In the genomic region with DNA sequence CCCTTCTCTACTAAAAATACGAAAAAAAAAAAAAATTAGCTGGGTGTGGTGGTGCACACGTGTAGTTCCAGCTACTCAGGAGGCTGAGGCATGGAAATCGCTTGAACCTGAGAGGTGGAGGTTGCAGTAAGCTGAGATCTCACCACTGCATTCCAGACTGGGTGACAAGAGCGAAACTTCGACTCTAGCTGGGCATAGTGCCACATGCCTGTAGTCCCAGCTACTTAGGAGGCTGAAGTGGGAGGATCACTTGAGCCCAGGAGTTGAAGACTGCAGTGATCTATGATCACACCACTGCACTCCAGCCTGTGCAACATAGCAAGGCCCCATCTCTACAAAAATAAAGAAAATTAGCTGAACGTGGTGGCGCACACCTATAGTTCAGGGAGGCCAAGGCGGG, we compare ENCODE assay signal across 15 cellular contexts. TPM values are rescaled to one million over a fixed set of nuclear protein-coding genes. Genes with fewer than 3 reads are reported as not detected.
DNase-seq lines count a peak whose midpoint lies in the region; ATAC-seq, FAIRE-seq and TF ChIP-seq lines count a peak whose summit lies in the region.
"Had no signal": no experiment of that assay in that cellular context is flagged by ENCODE, and none has a peak within 500 bp of the region (broad histone marks: within the 10 kb centered on the region; RNA-seq: fewer than 3 reads in every experiment).

No MANE protein-coding gene starts in this region.

- peak; percentile 79 for FAIRE-seq in urothelium cell line (lab: Jason Lieb, UNC)
- FAIRE-seq: RCC 7860 had no signal

- H3K36me3 ChIP-seq in ascending aorta = peaks cover 19 to 25% of the 10 kb centered on the region in 2 donors
- H3K36me3 ChIP-seq in Karpas-422 (ENCODE audit: insufficient read depth, low read length) = no peaks in the 10 kb centered on the region

- no peaks in the 10 kb centered on the region for H3K79me2 ChIP-seq in Karpas-422 (ENCODE audit: low read length)

- H3K9me3 Mint-ChIP-seq in activated naive CD4-positive, alpha-beta T cell treated with anti-CD3 and anti-CD28 coated beads, Interleukin-2, amount 10 ng/mL, durations not matched to agents 7 days and 5 days = no peaks in the 10 kb centered on the region
- H3K9me3 Mint-ChIP-seq: activated T-helper 17 cell treated with anti-CD3 and anti-CD28 coated beads, Interleukin-2, amount 50 U/mL, for 72 hours had no signal

- H4K20me1 ChIP-seq in Karpas-422 (ENCODE audit: insufficient read depth, low read depth, low read length) = no peaks in the 10 kb centered on the region

- peaks cover 11% of the 10 kb centered on the region for H3K4me1 Mint-ChIP-seq in activated naive CD4-positive, alpha-beta T cell treated with anti-CD3 and anti-CD28 coated beads, Interleukin-2, amount 10 ng/mL, durations not matched to agents 7 days and 5 days
- H3K4me1 Mint-ChIP-seq: activated T-helper 17 cell treated with anti-CD3 and anti-CD28 coated beads, Interleukin-2, amount 50 U/mL, for 72 hours had no signal

- no peak overlapping the region for H3K9ac ChIP-seq in Karpas-422 (ENCODE audit: low read length)
- H3K9ac ChIP-seq: KMS-11 had no signal

- peaks cover 35% of the 10 kb centered on the region for H3K36me3 Mint-ChIP-seq in activated naive CD4-positive, alpha-beta T cell treated with anti-CD3 and anti-CD28 coated beads, Interleukin-2, amount 10 ng/mL, durations not matched to agents 7 days and 5 days

- H3K27me3 Mint-ChIP-seq in activated naive CD4-positive, alpha-beta T cell treated with anti-CD3 and anti-CD28 coated beads, Interleukin-2, amount 10 ng/mL, durations not matched to agents 7 days and 5 days = no peaks in the 10 kb centered on the region
- H3K27me3 Mint-ChIP-seq: activated T-helper 17 cell treated with anti-CD3 and anti-CD28 coated beads, Interleukin-2, amount 50 U/mL, for 72 hours had no signal

- H3K27ac ChIP-seq in ascending aorta (peak overlapping the region; percentile 55 to 67), Karpas-422 (ENCODE audit: low read length) (no peak overlapping the region)
- H3K27ac ChIP-seq: KMS-11 had no signal

- no peak for DNase-seq in activated naive CD4-positive, alpha-beta T cell treated with anti-CD3 and anti-CD28 coated beads, Interleukin-2, amount 10 ng/mL, durations not matched to agents 7 days and 5 days
- no peak for DNase-seq in activated naive CD4-positive, alpha-beta T cell (lab: John Stamatoyannopoulos, UW)
- DNase-seq in ascending aorta (ENCODE audit: low spot score in 2 of 2) (no peak), left lobe of liver (ENCODE audit: low spot score) (no peak), urothelium cell line (ENCODE audit: low spot score) (no peak), Karpas-422 (no peak), NCI-H2107 (lab: John Stamatoyannopoulos, UW) (no peak)
- DNase-seq: stimulated activated CD4-positive, alpha-beta T cell treated with anti-CD3 and anti-CD28 coated beads, Interleukin-4, amount 100 ng/mL, for 1 hour had no signal

- H3K4me3 Mint-ChIP-seq in activated naive CD4-positive, alpha-beta T cell treated with anti-CD3 and anti-CD28 coated beads, Interleukin-2, amount 10 ng/mL, durations not matched to agents 7 days and 5 days = no peak overlapping the region
- H3K4me3 Mint-ChIP-seq: activated T-helper 17 cell treated with anti-CD3 and anti-CD28 coated beads, Interleukin-2, amount 50 U/mL, for 72 hours had no signal

- H3K9me2 ChIP-seq in Karpas-422 (replicated peaks; ENCODE audit: insufficient read depth, low read length) = no peaks in the 10 kb centered on the region

- CTCF ChIA-PET in activated naive CD4-positive, alpha-beta T cell treated with anti-CD3 and anti-CD28 coated beads, Interleukin-2, amount 10 ng/mL, durations not matched to agents 7 days and 5 days (lab: Charles Lee) = interaction anchor here (0.8 to 2.7 kb wide), 5 partner anchors 11 to 227 kb away, joined by 3 to 12 read pairs (median 4); no protein-coding TSS in a partner anchor

- intact Hi-C loops in ascending aorta (cut with DNase I) = loop anchor here (5.0 kb wide), 5 partner anchors 147 to 262 kb away; partner anchors contain the start of genes GIGYF1, GNB2, MOSPD3 and POP7

- H3K9me3 ChIP-seq in ascending aorta (no peaks in the 10 kb centered on the region), Karpas-422 (ENCODE audit: low read length) (no peaks in the 10 kb centered on the region)
- H3K9me3 ChIP-seq: tibial artery had no signal

- no peak for TF ChIP-seq CTCF in ascending aorta (IDR thresholded peaks at IDR 0.05)

- ATAC-seq in left lobe of liver = peak; percentile 8
- no peak for ATAC-seq in GM21390 (IDR thresholded peaks at IDR 0.05; ENCODE audit: unreplicated experiment)
- ATAC-seq: activated T-helper 17 cell treated with anti-CD3 and anti-CD28 coated beads, Interleukin-2, amount 50 U/mL, for 72 hours had no signal

- H3K27me3 ChIP-seq in ascending aorta (no peaks in the 10 kb centered on the region), Karpas-422 (ENCODE audit: low read length) (no peaks in the 10 kb centered on the region)
- H3K27me3 ChIP-seq: tibial artery had no signal

- peaks cover 13 to 14% of the 10 kb centered on the region in 2 donors for H3K4me1 ChIP-seq in ascending aorta
- H3K4me1 ChIP-seq in Karpas-422 (ENCODE audit: low read length) = no peaks in the 10 kb centered on the region

- peak overlapping the region in 1 of 2 donors; percentile 38 for H3K4me3 ChIP-seq in ascending aorta
- no peak overlapping the region for H3K4me3 ChIP-seq in Karpas-422 (ENCODE audit: low read length)

- peak overlapping the region; percentile 33 for H3K27ac Mint-ChIP-seq in activated naive CD4-positive, alpha-beta T cell treated with anti-CD3 and anti-CD28 coated beads, Interleukin-2, amount 10 ng/mL, durations not matched to agents 7 days and 5 days
- H3K27ac Mint-ChIP-seq: activated T-helper 17 cell treated with anti-CD3 and anti-CD28 coated beads, Interleukin-2, amount 50 U/mL, for 72 hours had no signal

- no peak overlapping the region for H2AFZ ChIP-seq in Karpas-422 (ENCODE audit: low read length)

- no peak overlapping the region for H3K4me2 ChIP-seq in Karpas-422 (ENCODE audit: low read depth, low read length, poor library complexity, severe bottlenecking)
- H3K4me2 ChIP-seq: KMS-11 had no signal

RNA-seq across cellular contexts. Expression of gene SPACDR, which starts 1.2 kb away (rescaled TPM):
- total RNA-seq in ascending aorta = not detected
- not detected for total RNA-seq in left lobe of liver
- total RNA-seq in Karpas-422 (2014; rRNA removed; shearing (Covaris generic); ENCODE audit: low replicate concordance) = 1.5 and 2.8 TPM in 2 replicates
- total RNA-seq: kidney epithelial cell, skeletal muscle tissue had no signal

RNA-seq across cellular contexts. Expression of gene TSC22D4, which starts 13.7 kb away (rescaled TPM):
- total RNA-seq in ascending aorta (68.2 TPM), left lobe of liver (16.9 TPM)
- 40.4 and 97.3 TPM in 2 replicates for total RNA-seq in Karpas-422 (2014; rRNA removed; shearing (Covaris generic); ENCODE audit: low replicate concordance)

RNA-seq across cellular contexts. Expression of gene NYAP1, which starts 18.4 kb away (rescaled TPM):
- 0.96 TPM for total RNA-seq in ascending aorta
- total RNA-seq in left lobe of liver = 0.38 TPM
- total RNA-seq in Karpas-422 (2014; rRNA removed; shearing (Covaris generic); ENCODE audit: low replicate concordance) = not detected in 2 replicates

RNA-seq across cellular contexts. Expression of gene PPP1R35, which starts 29.0 kb away (rescaled TPM):
- 35.2 TPM for total RNA-seq in ascending aorta
- total RNA-seq in left lobe of liver = 13.8 TPM
- total RNA-seq in Karpas-422 (2014; rRNA removed; shearing (Covaris generic); ENCODE audit: low replicate concordance) = 25.9 and 106 TPM in 2 replicates

RNA-seq across cellular contexts. Expression of gene MEPCE, which starts 35.7 kb away (rescaled TPM):
- total RNA-seq in ascending aorta = 32.9 TPM
- 23.1 TPM for total RNA-seq in left lobe of liver
- 28.4 and 40.4 TPM in 2 replicates for total RNA-seq in Karpas-422 (2014; rRNA removed; shearing (Covaris generic); ENCODE audit: low replicate concordance)
